38 cellular contexts compared by ENCODE assay signal in genomic region chr5:84790406-84790805, GRCh38.
"Had no signal": no experiment of that assay in that cellular context is flagged by ENCODE, and none has a peak within 500 bp of the region (broad histone marks: within the 10 kb centered on the region; RNA-seq: fewer than 3 reads in every experiment).

No MANE protein-coding gene starts in this region.

- H3K4me1 Mint-ChIP-seq: activated B cell treated with CpG ODN at 0.5 μM for 24 hours; activated CD4-positive, alpha-beta T cell treated with anti-CD3 and anti-CD28 coated beads, Interleukin-2, amount 10 ng/mL, durations not matched to agents 24 days and 14 days; activated naive CD8-positive, alpha-beta T cell treated with anti-CD3 and anti-CD28 coated beads for 36 hours; activated T-helper 17 cell treated with anti-CD3 and anti-CD28 coated beads, Interleukin-2, amount 50 U/mL, for 72 hours; brain; central memory CD8-positive, alpha-beta T cell had no signal

- H3K27ac Mint-ChIP-seq: activated B cell treated with CpG ODN at 0.5 μM for 24 hours; activated CD4-positive, alpha-beta memory T cell treated with anti-CD3 and anti-CD28 coated beads for 36 hours; activated CD4-positive, alpha-beta T cell treated with anti-CD3 and anti-CD28 coated beads, Interleukin-2, amount 10 ng/mL, durations not matched to agents 24 days and 14 days; activated CD8-positive, alpha-beta T cell treated with anti-CD3 and anti-CD28 coated beads for 36 hours; activated naive CD4-positive, alpha-beta T cell treated with anti-CD3 and anti-CD28 coated beads for 36 hours; activated naive CD4-positive, alpha-beta T cell treated with anti-CD3 and anti-CD28 coated beads, Interleukin-2, amount 50 U/mL, for 72 hours; activated naive CD8-positive, alpha-beta T cell treated with anti-CD3 and anti-CD28 coated beads for 36 hours; activated T-cell treated with anti-CD3 and anti-CD28 coated beads, Interleukin-2, amount 50 U/mL, for 72 hours; activated T-helper 1 cell treated with anti-CD3 and anti-CD28 coated beads, Interleukin-12 subunit alpha, Interleukin-12 subunit beta, Interleukin-2, Interleukin-4 antibody, amounts not matched to agents 30 ng/mL and 10 ng/mL and 1 ng/mL, durations not matched to agents 14 hours and 24 hours and 36 hours; activated T-helper 17 cell treated with anti-CD3 and anti-CD28 coated beads, Interleukin-2, amount 50 U/mL, for 72 hours; brain; T-helper 1 cell treated with Interleukin-12 subunit alpha and Interleukin-12 subunit beta and Interleukin-4 antibody, amounts not matched to agents 30 μg/mL and 1 μg/mL, for 36 hours; T-helper 2 cell treated with Interferon-gamma antibody and Interleukin-4, amounts not matched to agents 5 μg/mL and 100 μg/mL, for 36 hours had no signal

- H3K4me3 Mint-ChIP-seq: activated B cell treated with CpG ODN at 0.5 μM for 24 hours; activated CD4-positive, alpha-beta memory T cell treated with anti-CD3 and anti-CD28 coated beads for 36 hours; activated CD4-positive, alpha-beta T cell treated with anti-CD3 and anti-CD28 coated beads, Interleukin-2, amount 10 ng/mL, durations not matched to agents 24 days and 14 days; activated CD8-positive, alpha-beta T cell treated with anti-CD3 and anti-CD28 coated beads for 36 hours; activated naive CD4-positive, alpha-beta T cell treated with anti-CD3 and anti-CD28 coated beads for 36 hours; activated naive CD8-positive, alpha-beta T cell treated with anti-CD3 and anti-CD28 coated beads for 36 hours; activated T-cell treated with anti-CD3 and anti-CD28 coated beads, Interleukin-2, amount 50 U/mL, for 4 hours; activated T-cell treated with anti-CD3 and anti-CD28 coated beads, Interleukin-2, amount 50 U/mL, for 72 hours; activated T-helper 1 cell treated with anti-CD3 and anti-CD28 coated beads, Interleukin-12 subunit alpha, Interleukin-12 subunit beta, Interleukin-2, Interleukin-4 antibody, amounts not matched to agents 30 ng/mL and 10 ng/mL and 1 ng/mL, durations not matched to agents 14 hours and 24 hours and 36 hours; activated T-helper 17 cell treated with anti-CD3 and anti-CD28 coated beads, Interleukin-2, amount 50 U/mL, for 72 hours; brain; central memory CD8-positive, alpha-beta T cell; T-helper 1 cell treated with Interleukin-12 subunit alpha and Interleukin-12 subunit beta and Interleukin-4 antibody, amounts not matched to agents 30 μg/mL and 1 μg/mL, for 36 hours; T-helper 2 cell treated with Interferon-gamma antibody and Interleukin-4, amounts not matched to agents 5 μg/mL and 100 μg/mL, for 36 hours had no signal

- H3K4me3 ChIP-seq: ascending aorta, cardiac muscle cell had no signal

- FAIRE-seq: bronchial epithelial cell, TTC549 had no signal

- H3K9me3 Mint-ChIP-seq: activated B cell treated with CpG ODN at 0.5 μM for 24 hours; activated CD4-positive, alpha-beta T cell treated with anti-CD3 and anti-CD28 coated beads, Interleukin-2, amount 10 ng/mL, durations not matched to agents 24 days and 14 days; activated CD8-positive, alpha-beta T cell treated with anti-CD3 and anti-CD28 coated beads for 36 hours; activated naive CD8-positive, alpha-beta T cell treated with anti-CD3 and anti-CD28 coated beads for 36 hours; activated T-helper 1 cell treated with anti-CD3 and anti-CD28 coated beads, Interleukin-12 subunit alpha, Interleukin-12 subunit beta, Interleukin-2, Interleukin-4 antibody, amounts not matched to agents 30 ng/mL and 10 ng/mL and 1 ng/mL, durations not matched to agents 14 hours and 24 hours and 36 hours; activated T-helper 17 cell treated with anti-CD3 and anti-CD28 coated beads, Interleukin-2, amount 50 U/mL, for 72 hours; T-helper 1 cell treated with Interleukin-12 subunit alpha and Interleukin-12 subunit beta and Interleukin-4 antibody, amounts not matched to agents 30 μg/mL and 1 μg/mL, for 36 hours had no signal

- H3K36me3 ChIP-seq: ascending aorta, cardiac muscle cell had no signal

- H3K4me1 ChIP-seq: ascending aorta had no signal

- H3K27me3 Mint-ChIP-seq: activated B cell treated with CpG ODN at 0.5 μM for 24 hours; activated CD4-positive, alpha-beta memory T cell treated with anti-CD3 and anti-CD28 coated beads for 36 hours; activated CD4-positive, alpha-beta T cell treated with anti-CD3 and anti-CD28 coated beads, Interleukin-2, amount 10 ng/mL, durations not matched to agents 24 days and 14 days; activated CD8-positive, alpha-beta T cell treated with anti-CD3 and anti-CD28 coated beads for 36 hours; activated naive CD8-positive, alpha-beta T cell treated with anti-CD3 and anti-CD28 coated beads for 36 hours; activated T-helper 17 cell treated with anti-CD3 and anti-CD28 coated beads, Interleukin-2, amount 50 U/mL, for 72 hours; central memory CD8-positive, alpha-beta T cell had no signal

- H3K27ac ChIP-seq: ascending aorta, cardiac muscle cell, VCaP had no signal

- H3K36me3 Mint-ChIP-seq: activated CD4-positive, alpha-beta memory T cell treated with anti-CD3 and anti-CD28 coated beads for 36 hours; activated naive CD4-positive, alpha-beta T cell treated with anti-CD3 and anti-CD28 coated beads, Interleukin-2, amount 50 U/mL, for 72 hours; activated naive CD8-positive, alpha-beta T cell treated with anti-CD3 and anti-CD28 coated beads for 36 hours; brain had no signal

- H3K9me3 ChIP-seq: ascending aorta had no signal

- H3K27me3 ChIP-seq: ascending aorta, cardiac muscle cell had no signal

- DNase-seq: activated B cell treated with CpG ODN at 0.5 μM for 24 hours; activated CD4-positive, alpha-beta memory T cell treated with anti-CD3 and anti-CD28 coated beads for 36 hours; activated CD4-positive, alpha-beta T cell treated with anti-CD3 and anti-CD28 coated beads for 4 hours; activated CD4-positive, alpha-beta T cell treated with anti-CD3 and anti-CD28 coated beads, Interleukin-2, amount 10 ng/mL, durations not matched to agents 24 days and 14 days; activated CD4-positive, alpha-beta T cell treated with anti-CD3 and anti-CD28 coated beads, Interleukin-2, amount 50 U/mL, for 1 hour; activated CD4-positive, alpha-beta T cell treated with anti-CD3 and anti-CD28 coated beads, Interleukin-2, amount 50 U/mL, for 4 hours; activated CD4-positive, CD25-positive, alpha-beta regulatory T cell treated with anti-CD3 and anti-CD28 coated beads, Interleukin-2, amount 50 U/mL, for 72 hours; activated CD8-positive, alpha-beta memory T cell treated with anti-CD3 and anti-CD28 coated beads, Interleukin-2, amount 50 U/mL, for 4 hours; activated CD8-positive, alpha-beta T cell treated with anti-CD3 and anti-CD28 coated beads for 36 hours; activated effector memory CD4-positive, alpha-beta T cell treated with anti-CD3 and anti-CD28 coated beads, Interleukin-2, amount 50 U/mL, for 16 hours; activated gamma-delta T cell treated with Interleukin-2 at 50 U/mL for 16 hours; activated naive CD4-positive, alpha-beta T cell; activated naive CD4-positive, alpha-beta T cell treated with anti-CD3 and anti-CD28 coated beads for 36 hours; activated naive CD4-positive, alpha-beta T cell treated with anti-CD3 and anti-CD28 coated beads, Interleukin-2, amount 50 U/mL, for 16 hours; activated naive CD8-positive, alpha-beta T cell treated with anti-CD3 and anti-CD28 coated beads for 36 hours; activated T-cell treated with anti-CD3 and anti-CD28 coated beads for 4 hours; activated T-cell treated with anti-CD3 and anti-CD28 coated beads, Interleukin-2, amount 50 U/mL, for 1 hour; activated T-cell treated with anti-CD3 and anti-CD28 coated beads, Interleukin-2, amount 50 U/mL, for 4 hours; activated T-cell treated with anti-CD3 and anti-CD28 coated beads, Interleukin-2, amount 50 U/mL, for 72 hours; amygdala; anterior cingulate cortex; caudate nucleus; cerebellar nuclear complex; T-helper 1 cell; T-helper 2 cell; T-helper 9 cell had no signal
